ENCODE assay signal across 10 cellular contexts in genomic region chr7:43652364-43652763, GRCh38.
DNase-seq lines count a peak whose midpoint lies in the region; FAIRE-seq and TF ChIP-seq lines count a peak whose summit lies in the region.
"Had no signal": no experiment of that assay in that cellular context is flagged by ENCODE, and none has a peak within 500 bp of the region (broad histone marks: within the 10 kb centered on the region; RNA-seq: fewer than 3 reads in every experiment).

No MANE protein-coding gene starts in this region.

- H3K36me3 ChIP-seq in CD4-positive, alpha-beta memory T cell (ENCODE audit: insufficient read depth, low read length) = no peaks in the 10 kb centered on the region
- H3K36me3 ChIP-seq in astrocyte (ENCODE audit: insufficient read depth, low read length) (no peaks in the 10 kb centered on the region), osteoblast (ENCODE audit: insufficient read depth, low read length) (peaks cover 6% of the 10 kb centered on the region)

- H3K4me2 ChIP-seq in astrocyte (ENCODE audit: low read length) = no peak overlapping the region
- no peak overlapping the region for H3K4me2 ChIP-seq in osteoblast (ENCODE audit: insufficient read depth, low read length)

- no peak overlapping the region for H3K4me3 ChIP-seq in CD4-positive, alpha-beta memory T cell (ENCODE audit: low read length in 2 of 2)
- H3K4me3 ChIP-seq in astrocyte (ENCODE audit: insufficient read depth, low read depth, low read length) (no peak overlapping the region), osteoblast (ENCODE audit: insufficient read depth, low read length) (no peak overlapping the region)

- H3K9me3 ChIP-seq in CD4-positive, alpha-beta memory T cell (ENCODE audit: control insufficient read depth in 1 of 2, low read length in 2 of 2) = no peaks in the 10 kb centered on the region
- no peaks in the 10 kb centered on the region for H3K9me3 ChIP-seq in astrocyte (ENCODE audit: insufficient read depth, low read depth, low read length)
- no peaks in the 10 kb centered on the region for H3K9me3 ChIP-seq in osteoblast (ENCODE audit: low read depth, low read length)

- DNase-seq in CD4-positive, alpha-beta memory T cell = no peak
- DNase-seq in astrocyte (ENCODE audit: low read depth) (no peak), osteoblast (ENCODE audit: insufficient read length, low spot score, missing footprints) (no peak), urothelium cell line (ENCODE audit: low spot score) (no peak), HuH-7 (ENCODE audit: low spot score) (no peak), activated gamma-delta T cell (lab: John Stamatoyannopoulos, UW) (no peak), caudate nucleus (lab: John Stamatoyannopoulos, UW) (no peak)
- DNase-seq: activated CD8-positive, alpha-beta memory T cell treated with anti-CD3 and anti-CD28 coated beads, Interleukin-2, amount 50 U/mL, for 48 hours had no signal

- peaks cover 57 to 83% (median 72%) of the 10 kb centered on the region in 4 donors for H3K4me1 Mint-ChIP-seq in CD4-positive, alpha-beta memory T cell
- H3K4me1 Mint-ChIP-seq in IgD-negative memory B cell (peaks cover 46 to 58% (median 54%) of the 10 kb centered on the region in 3 donors), astrocyte (ENCODE audit: low read depth, unreplicated experiment) (peaks cover 38% of the 10 kb centered on the region)

- H3K27me3 Mint-ChIP-seq in CD4-positive, alpha-beta memory T cell = no peaks in the 10 kb centered on the region
- H3K27me3 Mint-ChIP-seq in IgD-negative memory B cell (no peaks in the 10 kb centered on the region), astrocyte (ENCODE audit: low read depth, unreplicated experiment) (no peaks in the 10 kb centered on the region)

- POLR2A ChIA-PET in CD4-positive, alpha-beta memory T cell (lab: Charles Lee; ENCODE audit: partially characterized antibody) = interaction anchor here (0.8 to 16.6 kb wide), 7 partner anchors 13 to 106 kb away, joined by 3 to 393 read pairs (median 57); partner anchors contain the start of genes BLVRA and STK17A

- no peak overlapping the region for H3K9ac ChIP-seq in astrocyte (ENCODE audit: low read length)

- H3K36me3 Mint-ChIP-seq in CD4-positive, alpha-beta memory T cell = peaks cover 8 to 17% of the 10 kb centered on the region in 2 donors
- H3K36me3 Mint-ChIP-seq in IgD-negative memory B cell = peaks cover 8% of the 10 kb centered on the region
- H3K36me3 Mint-ChIP-seq in astrocyte (ENCODE audit: low read depth, unreplicated experiment) = peaks cover 5% of the 10 kb centered on the region

- intact Hi-C loops in CD4-positive, alpha-beta memory T cell (cut with micrococcal nuclease) = no loop called here

- H3K27ac ChIP-seq in CD4-positive, alpha-beta memory T cell (ENCODE audit: low read depth, low read length) = peak overlapping the region; percentile 65
- H3K27ac ChIP-seq in astrocyte (ENCODE audit: low read depth, low read length) (no peak overlapping the region), osteoblast (ENCODE audit: low read depth, low read length) (peak overlapping the region; percentile 97), caudate nucleus (ENCODE audit: low read depth, low read length) (no peak overlapping the region)

- peak overlapping the region; percentile 84 to 97 (median 91) for H3K27ac Mint-ChIP-seq in CD4-positive, alpha-beta memory T cell
- peak overlapping the region; percentile 78 to 98 (median 94) for H3K27ac Mint-ChIP-seq in IgD-negative memory B cell
- peak overlapping the region; percentile 43 for H3K27ac Mint-ChIP-seq in astrocyte (ENCODE audit: unreplicated experiment)

- H3K4me3 Mint-ChIP-seq in CD4-positive, alpha-beta memory T cell = peak overlapping the region in 7 of 8 donors; percentile 38 to 79 (median 60)
- peak overlapping the region; percentile 2 to 89 (median 80) for H3K4me3 Mint-ChIP-seq in IgD-negative memory B cell
- H3K4me3 Mint-ChIP-seq in astrocyte (ENCODE audit: unreplicated experiment) = no peak overlapping the region

- CTCF ChIA-PET in CD4-positive, alpha-beta memory T cell (lab: Charles Lee; ENCODE audit: partially characterized antibody) = interaction anchor here (1.8 to 11.6 kb wide), 3 partner anchors 46 to 68 kb away, joined by 5 to 199 read pairs (median 10); partner anchors contain the start of gene STK17A

- H3K79me2 ChIP-seq in astrocyte (ENCODE audit: insufficient read depth, low read length) = peaks cover 38% of the 10 kb centered on the region
- H3K79me2 ChIP-seq in osteoblast (ENCODE audit: insufficient read depth, low read length) = peaks cover 32% of the 10 kb centered on the region

- H3K9me3 Mint-ChIP-seq in CD4-positive, alpha-beta memory T cell = peaks cover 0 to 4% (median 0%) of the 10 kb centered on the region in 8 donors
- H3K9me3 Mint-ChIP-seq in IgD-negative memory B cell = peaks cover 0 to 5% (median 2%) of the 10 kb centered on the region in 3 donors
- H3K9me3 Mint-ChIP-seq in astrocyte (ENCODE audit: unreplicated experiment) = no peaks in the 10 kb centered on the region

- FAIRE-seq in astrocyte (lab: Jason Lieb, UNC) (no peak), urothelium cell line (lab: Jason Lieb, UNC) (no peak)
- FAIRE-seq: bronchial epithelial cell had no signal

- H4K20me1 ChIP-seq in astrocyte (ENCODE audit: insufficient read depth, low read length) = no peaks in the 10 kb centered on the region
- no peaks in the 10 kb centered on the region for H4K20me1 ChIP-seq in osteoblast (ENCODE audit: insufficient read depth, low read length)

- no peak overlapping the region for H2AFZ ChIP-seq in astrocyte (ENCODE audit: low read depth, low read length)
- H2AFZ ChIP-seq in osteoblast (ENCODE audit: low read length) = no peak overlapping the region

- no peaks in the 10 kb centered on the region for H3K27me3 ChIP-seq in CD4-positive, alpha-beta memory T cell (ENCODE audit: insufficient read depth, low read length)
- H3K27me3 ChIP-seq in astrocyte (ENCODE audit: insufficient read depth, low read length) = no peaks in the 10 kb centered on the region
- H3K27me3 ChIP-seq in osteoblast (ENCODE audit: insufficient read depth, low read length) = no peaks in the 10 kb centered on the region

- no peak for TF ChIP-seq CTCF in astrocyte (IDR thresholded peaks at IDR 0.05; ENCODE audit: insufficient read depth, low read depth, low read length)
- no peak for TF ChIP-seq CTCF in osteoblast (IDR thresholded peaks at IDR 0.05; ENCODE audit: extremely low read depth, low read depth, low read length)

- peaks cover 74% of the 10 kb centered on the region for H3K4me1 ChIP-seq in CD4-positive, alpha-beta memory T cell (ENCODE audit: insufficient read depth, low read length)
- H3K4me1 ChIP-seq in astrocyte (ENCODE audit: insufficient read depth, low read length) = peaks cover 47% of the 10 kb centered on the region
- peaks cover 53% of the 10 kb centered on the region for H3K4me1 ChIP-seq in osteoblast (ENCODE audit: insufficient read depth, low read length)

Comparison
In these comparisons a context has a peak if more than half of its experiments do, and no peak if none do; other contexts are left out.
1. H3K27ac ChIP-seq: peak in CD4-positive, alpha-beta memory T cell (single experiment) and osteoblast (single experiment); none in astrocyte (single experiment) and caudate nucleus (single experiment).
2. H3K27ac Mint-ChIP-seq: peak in every context shown above with its lines; median percentile 94 in IgD-negative memory B cell; 91 in CD4-positive, alpha-beta memory T cell; 43 in astrocyte.